2 cellular contexts compared by ENCODE assay signal in the genomic region with DNA sequence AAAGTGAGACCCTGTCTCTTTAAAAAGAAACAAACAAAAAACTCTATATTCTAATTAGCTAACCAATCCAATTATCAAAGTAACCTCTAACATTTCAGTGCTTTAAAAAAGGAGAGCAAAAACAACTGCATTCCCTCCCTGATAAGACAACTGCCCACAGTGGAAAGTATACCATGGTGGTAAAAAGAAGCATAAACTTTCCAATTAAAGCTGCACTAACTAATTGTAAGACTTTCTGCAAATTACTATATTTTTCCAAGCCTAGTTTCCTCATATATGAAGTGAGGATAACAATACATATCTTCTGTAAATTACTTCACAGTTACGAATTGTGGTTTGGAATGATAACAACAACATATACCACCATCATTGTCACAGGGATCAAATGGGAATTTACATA.
TF ChIP-seq lines count a peak whose summit lies in the region.

No MANE protein-coding gene starts in this region.

TF ChIP-seq in HEK293, 187 proteins besides CTCF, POLR2A, EP300 and RAD21:
- TF ChIP-seq ZNF132 (tag by site-specific recombination; IDR thresholded peaks at IDR 0.05; ENCODE audit: borderline replicate concordance), result no peak
- TF ChIP-seq YY2 (tag by site-specific recombination; IDR thresholded peaks at IDR 0.05), result no peak
- no peak for TF ChIP-seq ZNF169 (tag by site-specific recombination; IDR thresholded peaks at IDR 0.05)
- no peak for TF ChIP-seq ZNF221 (tag by site-specific recombination; IDR thresholded peaks at IDR 0.05; ENCODE audit: borderline replicate concordance)
- TF ChIP-seq KLF16 (tag by site-specific recombination; IDR thresholded peaks at IDR 0.05), result no peak
- TF ChIP-seq, protein P1, sequence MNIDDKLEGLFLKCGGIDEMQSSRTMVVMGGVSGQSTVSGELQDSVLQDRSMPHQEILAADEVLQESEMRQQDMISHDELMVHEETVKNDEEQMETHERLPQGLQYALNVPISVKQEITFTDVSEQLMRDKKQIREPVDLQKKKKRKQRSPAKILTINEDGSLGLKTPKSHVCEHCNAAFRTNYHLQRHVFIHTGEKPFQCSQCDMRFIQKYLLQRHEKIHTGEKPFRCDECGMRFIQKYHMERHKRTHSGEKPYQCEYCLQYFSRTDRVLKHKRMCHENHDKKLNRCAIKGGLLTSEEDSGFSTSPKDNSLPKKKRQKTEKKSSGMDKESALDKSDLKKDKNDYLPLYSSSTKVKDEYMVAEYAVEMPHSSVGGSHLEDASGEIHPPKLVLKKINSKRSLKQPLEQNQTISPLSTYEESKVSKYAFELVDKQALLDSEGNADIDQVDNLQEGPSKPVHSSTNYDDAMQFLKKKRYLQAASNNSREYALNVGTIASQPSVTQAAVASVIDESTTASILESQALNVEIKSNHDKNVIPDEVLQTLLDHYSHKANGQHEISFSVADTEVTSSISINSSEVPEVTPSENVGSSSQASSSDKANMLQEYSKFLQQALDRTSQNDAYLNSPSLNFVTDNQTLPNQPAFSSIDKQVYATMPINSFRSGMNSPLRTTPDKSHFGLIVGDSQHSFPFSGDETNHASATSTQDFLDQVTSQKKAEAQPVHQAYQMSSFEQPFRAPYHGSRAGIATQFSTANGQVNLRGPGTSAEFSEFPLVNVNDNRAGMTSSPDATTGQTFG (tag by site-specific recombination; IDR thresholded peaks at IDR 0.05; ENCODE audit: borderline replicate concordance), result no peak
- TF ChIP-seq ZNF211 (tag by site-specific recombination; IDR thresholded peaks at IDR 0.05; ENCODE audit: low read depth), result peak; percentile 60; the same call in 1 of the 2 replicates
- TF ChIP-seq, protein P2, sequence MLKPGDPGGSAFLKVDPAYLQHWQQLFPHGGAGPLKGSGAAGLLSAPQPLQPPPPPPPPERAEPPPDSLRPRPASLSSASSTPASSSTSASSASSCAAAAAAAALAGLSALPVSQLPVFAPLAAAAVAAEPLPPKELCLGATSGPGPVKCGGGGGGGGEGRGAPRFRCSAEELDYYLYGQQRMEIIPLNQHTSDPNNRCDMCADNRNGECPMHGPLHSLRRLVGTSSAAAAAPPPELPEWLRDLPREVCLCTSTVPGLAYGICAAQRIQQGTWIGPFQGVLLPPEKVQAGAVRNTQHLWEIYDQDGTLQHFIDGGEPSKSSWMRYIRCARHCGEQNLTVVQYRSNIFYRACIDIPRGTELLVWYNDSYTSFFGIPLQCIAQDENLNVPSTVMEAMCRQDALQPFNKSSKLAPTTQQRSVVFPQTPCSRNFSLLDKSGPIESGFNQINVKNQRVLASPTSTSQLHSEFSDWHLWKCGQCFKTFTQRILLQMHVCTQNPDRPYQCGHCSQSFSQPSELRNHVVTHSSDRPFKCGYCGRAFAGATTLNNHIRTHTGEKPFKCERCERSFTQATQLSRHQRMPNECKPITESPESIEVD (tag by site-specific recombination; IDR thresholded peaks at IDR 0.05), result 0 out of 2 replicates have a peak, but pooled peaks have one; percentile 14
- TF ChIP-seq, protein P3, sequence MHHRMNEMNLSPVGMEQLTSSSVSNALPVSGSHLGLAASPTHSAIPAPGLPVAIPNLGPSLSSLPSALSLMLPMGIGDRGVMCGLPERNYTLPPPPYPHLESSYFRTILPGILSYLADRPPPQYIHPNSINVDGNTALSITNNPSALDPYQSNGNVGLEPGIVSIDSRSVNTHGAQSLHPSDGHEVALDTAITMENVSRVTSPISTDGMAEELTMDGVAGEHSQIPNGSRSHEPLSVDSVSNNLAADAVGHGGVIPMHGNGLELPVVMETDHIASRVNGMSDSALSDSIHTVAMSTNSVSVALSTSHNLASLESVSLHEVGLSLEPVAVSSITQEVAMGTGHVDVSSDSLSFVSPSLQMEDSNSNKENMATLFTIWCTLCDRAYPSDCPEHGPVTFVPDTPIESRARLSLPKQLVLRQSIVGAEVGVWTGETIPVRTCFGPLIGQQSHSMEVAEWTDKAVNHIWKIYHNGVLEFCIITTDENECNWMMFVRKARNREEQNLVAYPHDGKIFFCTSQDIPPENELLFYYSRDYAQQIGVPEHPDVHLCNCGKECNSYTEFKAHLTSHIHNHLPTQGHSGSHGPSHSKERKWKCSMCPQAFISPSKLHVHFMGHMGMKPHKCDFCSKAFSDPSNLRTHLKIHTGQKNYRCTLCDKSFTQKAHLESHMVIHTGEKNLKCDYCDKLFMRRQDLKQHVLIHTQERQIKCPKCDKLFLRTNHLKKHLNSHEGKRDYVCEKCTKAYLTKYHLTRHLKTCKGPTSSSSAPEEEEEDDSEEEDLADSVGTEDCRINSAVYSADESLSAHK (tag by site-specific recombination; IDR thresholded peaks at IDR 0.05), result no peak
- no peak for TF ChIP-seq ZNF473 (tag by site-specific recombination; IDR thresholded peaks at IDR 0.05)
- TF ChIP-seq, protein P4, sequence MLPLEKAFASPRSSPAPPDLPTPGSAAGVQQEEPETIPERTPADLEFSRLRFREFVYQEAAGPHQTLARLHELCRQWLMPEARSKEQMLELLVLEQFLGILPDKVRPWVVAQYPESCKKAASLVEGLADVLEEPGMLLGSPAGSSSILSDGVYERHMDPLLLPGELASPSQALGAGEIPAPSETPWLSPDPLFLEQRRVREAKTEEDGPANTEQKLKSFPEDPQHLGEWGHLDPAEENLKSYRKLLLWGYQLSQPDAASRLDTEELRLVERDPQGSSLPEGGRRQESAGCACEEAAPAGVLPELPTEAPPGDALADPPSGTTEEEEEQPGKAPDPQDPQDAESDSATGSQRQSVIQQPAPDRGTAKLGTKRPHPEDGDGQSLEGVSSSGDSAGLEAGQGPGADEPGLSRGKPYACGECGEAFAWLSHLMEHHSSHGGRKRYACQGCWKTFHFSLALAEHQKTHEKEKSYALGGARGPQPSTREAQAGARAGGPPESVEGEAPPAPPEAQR (tag by site-specific recombination; IDR thresholded peaks at IDR 0.05), result no peak
- no peak for TF ChIP-seq MYNN (tag by site-specific recombination; IDR thresholded peaks at IDR 0.05; ENCODE audit: borderline replicate concordance)
- no peak for TF ChIP-seq ZXDB (tag by site-specific recombination; IDR thresholded peaks at IDR 0.05)
- no peak for TF ChIP-seq ZNF600 (tag by site-specific recombination; IDR thresholded peaks at IDR 0.05)

TF ChIP-seq in K562, 482 proteins besides CTCF, POLR2A, EP300 and RAD21:
- TF ChIP-seq, protein P5, sequence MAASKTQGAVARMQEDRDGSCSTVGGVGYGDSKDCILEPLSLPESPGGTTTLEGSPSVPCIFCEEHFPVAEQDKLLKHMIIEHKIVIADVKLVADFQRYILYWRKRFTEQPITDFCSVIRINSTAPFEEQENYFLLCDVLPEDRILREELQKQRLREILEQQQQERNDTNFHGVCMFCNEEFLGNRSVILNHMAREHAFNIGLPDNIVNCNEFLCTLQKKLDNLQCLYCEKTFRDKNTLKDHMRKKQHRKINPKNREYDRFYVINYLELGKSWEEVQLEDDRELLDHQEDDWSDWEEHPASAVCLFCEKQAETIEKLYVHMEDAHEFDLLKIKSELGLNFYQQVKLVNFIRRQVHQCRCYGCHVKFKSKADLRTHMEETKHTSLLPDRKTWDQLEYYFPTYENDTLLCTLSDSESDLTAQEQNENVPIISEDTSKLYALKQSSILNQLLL (CRISPR knock-in tag; IDR thresholded peaks at IDR 0.05; ENCODE audit: borderline replicate concordance), result no peak
- TF ChIP-seq DACH1 (IDR thresholded peaks at IDR 0.05; ENCODE audit: partially characterized antibody) (no peak), SOX6 (IDR thresholded peaks at IDR 0.05) (peak; percentile 71)
